In genomic region chr6:6703720-6704422, GRCh38 we compare ENCODE assay signal across 16 cellular contexts.
"Had no signal": no experiment of that assay in that cellular context is flagged by ENCODE, and none has a peak within 500 bp of the region (broad histone marks: within the 10 kb centered on the region; RNA-seq: fewer than 3 reads in every experiment).

No MANE protein-coding gene starts in this region.

- DNase-seq: activated CD4-positive, alpha-beta memory T cell treated with anti-CD3 and anti-CD28 coated beads, Interleukin-2, amount 10 ng/mL, durations not matched to agents 7 days and 5 days; activated CD4-positive, alpha-beta T cell treated with anti-CD3 and anti-CD28 coated beads for 36 hours; activated CD8-positive, alpha-beta memory T cell treated with anti-CD3 and anti-CD28 coated beads, Interleukin-2, amount 50 U/mL, for 48 hours; activated naive CD4-positive, alpha-beta T cell treated with Interleukin-2 at 50 U/mL for 16 hours; activated naive CD8-positive, alpha-beta T cell treated with anti-CD3 and anti-CD28 coated beads, Interleukin-2, amount 50 U/mL, for 24 hours; effector memory CD8-positive, alpha-beta T cell; midbrain; natural killer cell; stimulated activated CD4-positive, alpha-beta T cell treated with anti-CD3 and anti-CD28 coated beads, Interleukin-4, amount 100 ng/mL, for 1 hour; T-helper 9 cell; testis had no signal

- H3K27ac Mint-ChIP-seq: activated CD4-positive, alpha-beta memory T cell treated with anti-CD3 and anti-CD28 coated beads, Interleukin-2, amount 10 ng/mL, durations not matched to agents 7 days and 5 days; activated CD4-positive, alpha-beta T cell treated with anti-CD3 and anti-CD28 coated beads for 36 hours; activated naive CD8-positive, alpha-beta T cell treated with anti-CD3 and anti-CD28 coated beads, Interleukin-2, amount 50 U/mL, for 24 hours; effector memory CD8-positive, alpha-beta T cell; natural killer cell; stimulated activated naive CD8-positive, alpha-beta T cell treated with anti-CD3 and anti-CD28 coated beads, Interleukin-15, Interleukin-2, amounts not matched to agents 100 ng/mL and 50 ng/mL, for 24 hours had no signal

- H3K4me3 Mint-ChIP-seq: activated CD4-positive, alpha-beta memory T cell treated with anti-CD3 and anti-CD28 coated beads, Interleukin-2, amount 10 ng/mL, durations not matched to agents 7 days and 5 days; activated CD4-positive, alpha-beta T cell treated with anti-CD3 and anti-CD28 coated beads for 36 hours; activated naive CD8-positive, alpha-beta T cell treated with anti-CD3 and anti-CD28 coated beads, Interleukin-2, amount 50 U/mL, for 24 hours; effector memory CD8-positive, alpha-beta T cell; natural killer cell; stimulated activated naive CD8-positive, alpha-beta T cell treated with anti-CD3 and anti-CD28 coated beads, Interleukin-15, Interleukin-2, amounts not matched to agents 100 ng/mL and 50 ng/mL, for 24 hours had no signal

- H3K36me3 ChIP-seq: gastroesophageal sphincter, vagina had no signal

- ATAC-seq: activated naive CD8-positive, alpha-beta T cell treated with anti-CD3 and anti-CD28 coated beads, Interleukin-2, amount 50 U/mL, for 24 hours; effector memory CD8-positive, alpha-beta T cell; gastroesophageal sphincter; natural killer cell had no signal

- H3K9me3 Mint-ChIP-seq: activated CD4-positive, alpha-beta memory T cell treated with anti-CD3 and anti-CD28 coated beads, Interleukin-2, amount 10 ng/mL, durations not matched to agents 7 days and 5 days; activated naive CD8-positive, alpha-beta T cell treated with anti-CD3 and anti-CD28 coated beads, Interleukin-2, amount 50 U/mL, for 24 hours; effector memory CD8-positive, alpha-beta T cell; natural killer cell; stimulated activated naive CD8-positive, alpha-beta T cell treated with anti-CD3 and anti-CD28 coated beads, Interleukin-15, Interleukin-2, amounts not matched to agents 100 ng/mL and 50 ng/mL, for 24 hours had no signal

- H3K27me3 ChIP-seq: gastroesophageal sphincter, testis, vagina had no signal

- H3K9me3 ChIP-seq: gastroesophageal sphincter, testis, vagina had no signal

- H3K4me3 ChIP-seq: coronary artery, gastroesophageal sphincter, lung, testis, vagina had no signal

- H3K27ac ChIP-seq: coronary artery, gastroesophageal sphincter, testis, vagina had no signal

- H3K36me3 Mint-ChIP-seq: natural killer cell had no signal
